ENCODE assay signal across 25 cellular contexts in the genomic region with DNA sequence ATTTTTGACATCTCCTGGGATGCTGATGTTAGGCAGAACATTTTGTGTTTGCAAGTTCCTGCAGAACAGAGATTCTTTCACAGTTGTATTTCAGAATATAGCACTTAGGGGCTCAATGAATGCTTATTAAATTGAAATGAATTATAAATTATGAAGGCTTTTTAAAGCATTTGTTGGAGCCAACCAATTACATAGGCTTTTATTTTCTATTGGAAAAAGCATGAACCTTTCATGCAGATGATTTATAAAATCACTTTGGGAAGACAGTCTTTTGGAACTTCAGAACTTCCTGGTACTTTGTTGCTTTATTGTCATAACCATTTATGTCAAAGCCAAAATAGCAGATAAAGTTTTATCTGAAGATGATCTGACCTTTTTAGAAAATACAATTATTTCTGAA.
"Had no signal": no experiment of that assay in that cellular context is flagged by ENCODE, and none has a peak within 500 bp of the region (broad histone marks: within the 10 kb centered on the region; RNA-seq: fewer than 3 reads in every experiment).

No MANE protein-coding gene starts in this region.

- H3K36me3 ChIP-seq: SJCRH30 had no signal

- H3K27me3 ChIP-seq: SJCRH30 had no signal

- H3K4me2 ChIP-seq: PC-9 had no signal

- H3K27me3 Mint-ChIP-seq: T-cell had no signal

- ATAC-seq: Panc1, Right ventricle myocardium inferior, T-cell had no signal

- H3K4me3 Mint-ChIP-seq: T-cell had no signal

- H3K4me3 ChIP-seq: PC-9, SJCRH30, SK-N-MC had no signal

- H3K27ac ChIP-seq: PC-9, RWPE1, SJCRH30, SK-N-MC had no signal

- H3K9me3 ChIP-seq: SJCRH30 had no signal

- H2AFZ ChIP-seq: PC-9 had no signal

- DNase-seq: KG1, MM.1S, MV-4-11, NCI-H1092 treated with DMSO at 0.1 percent for 48 hours, NCI-H1105 treated with DMSO at 0.1 percent for 48 hours, NCI-H1436, NCI-H146, NCI-H187, NCI-H1930, NCI-H2029 treated with DMSO at 0.1 percent for 48 hours, NCI-H2081 treated with DMSO at 0.1 percent for 48 hours, NCI-H2107, NCI-H2171, NCI-H226, NCI-H510A treated with DMSO at 0.1 percent for 48 hours, NCI-H526 treated with DMSO at 0.1 percent for 48 hours, PC-9, SHP77, SIG-M5, SJCRH30, T-cell had no signal
